Comparison of ENCODE assay signal across 18 cellular contexts in genomic region chr1:183210678-183211077, GRCh38. TPM values are rescaled to one million over a fixed set of nuclear protein-coding genes. Genes with fewer than 3 reads are reported as not detected.
DNase-seq lines count a peak whose midpoint lies in the region; FAIRE-seq and TF ChIP-seq lines count a peak whose summit lies in the region.
"Had no signal": no experiment of that assay in that cellular context is flagged by ENCODE, and none has a peak within 500 bp of the region (broad histone marks: within the 10 kb centered on the region; RNA-seq: fewer than 3 reads in every experiment).

No MANE protein-coding gene starts in this region.

- TF ChIP-seq EP300 in stomach (IDR thresholded peaks at IDR 0.05): no peak

- H3K4me3 Mint-ChIP-seq in HFFc6 (no peak overlapping the region), glutamatergic neuron (ENCODE audit: unreplicated experiment) (peak overlapping the region; percentile 63), chondrocyte (ENCODE audit: unreplicated experiment) (no peak overlapping the region)
- H3K4me3 Mint-ChIP-seq: CD14-positive monocyte had no signal

- TF ChIP-seq POLR2A in stomach (IDR thresholded peaks at IDR 0.05): no peak

- no peaks in the 10 kb centered on the region for H3K36me3 ChIP-seq in stomach
- H3K36me3 ChIP-seq: BE2C had no signal

- no peaks in the 10 kb centered on the region for H3K4me1 ChIP-seq in stomach
- H3K4me1 ChIP-seq: BE2C had no signal

- no peak overlapping the region for H3K4me3 ChIP-seq in stomach
- H3K4me3 ChIP-seq: SK-N-MC had no signal

- TF ChIP-seq CTCF in D721Med (IDR thresholded peaks at IDR 0.05; ENCODE audit: insufficient read depth, missing control alignments) (no peak), HFFc6 (IDR thresholded peaks at IDR 0.05) (no peak), glutamatergic neuron (IDR thresholded peaks at IDR 0.05; ENCODE audit: partially characterized antibody, unreplicated experiment) (no peak), stomach (IDR thresholded peaks at IDR 0.05) (no peak), chondrocyte (IDR thresholded peaks at IDR 0.05) (no peak)

- no peaks in the 10 kb centered on the region for H3K9me3 ChIP-seq in stomach
- H3K9me3 ChIP-seq: BE2C had no signal

- peak overlapping the region; percentile 80; the same call in 1 of the 2 replicates for H3K27ac Mint-ChIP-seq in HFFc6
- peak overlapping the region; percentile 82 for H3K27ac Mint-ChIP-seq in glutamatergic neuron (ENCODE audit: unreplicated experiment)
- H3K27ac Mint-ChIP-seq in chondrocyte (ENCODE audit: unreplicated experiment): no peak overlapping the region

- no peaks in the 10 kb centered on the region for H3K9me3 Mint-ChIP-seq in HFFc6
- H3K9me3 Mint-ChIP-seq in glutamatergic neuron (ENCODE audit: unreplicated experiment): peaks cover 26% of the 10 kb centered on the region
- no peaks in the 10 kb centered on the region for H3K9me3 Mint-ChIP-seq in chondrocyte (ENCODE audit: low read depth)

- H3K27me3 Mint-ChIP-seq in HFFc6 (ENCODE audit: insufficient read depth): no peaks in the 10 kb centered on the region; the same call in 1 of the 2 replicates
- H3K27me3 Mint-ChIP-seq in glutamatergic neuron (ENCODE audit: unreplicated experiment): peaks cover 20% of the 10 kb centered on the region
- no peaks in the 10 kb centered on the region for H3K27me3 Mint-ChIP-seq in chondrocyte (ENCODE audit: low read depth)

- H3K4me1 Mint-ChIP-seq in HFFc6 (ENCODE audit: low read depth) (peaks cover 59% of the 10 kb centered on the region), glutamatergic neuron (ENCODE audit: low read depth, unreplicated experiment) (peaks cover 57% of the 10 kb centered on the region), chondrocyte (ENCODE audit: low read depth) (peaks cover 8% of the 10 kb centered on the region)

- no peaks in the 10 kb centered on the region for H3K27me3 ChIP-seq in stomach
- H3K27me3 ChIP-seq: BE2C had no signal

- no peak overlapping the region for H3K27ac ChIP-seq in stomach
- H3K27ac ChIP-seq: SK-N-MC had no signal

- no peaks in the 10 kb centered on the region; the same call in 1 of the 2 replicates for H3K36me3 Mint-ChIP-seq in HFFc6 (ENCODE audit: low read depth)
- no peaks in the 10 kb centered on the region for H3K36me3 Mint-ChIP-seq in glutamatergic neuron (ENCODE audit: unreplicated experiment)
- H3K36me3 Mint-ChIP-seq in chondrocyte (ENCODE audit: low read depth): no peaks in the 10 kb centered on the region
- H3K36me3 Mint-ChIP-seq: CD14-positive monocyte had no signal

- intact Hi-C loops in stomach (cut with DNase I; ENCODE audit: low total_unique reads): no loop called here

- peak; percentile 6 for FAIRE-seq in D721Med (lab: Jason Lieb, UNC)

- DNase-seq in D721Med (ENCODE audit: insufficient read length, low spot score) (no peak), HFFc6 (no peak), NCI-H2171 treated with DMSO at 0.1 percent for 48 hours (lab: John Stamatoyannopoulos, UW) (peak; percentile 70), glutamatergic neuron (no peak), stomach (no peak), ureter (ENCODE audit: low spot score) (no peak), chondrocyte (ENCODE audit: low spot score) (no peak)
- no peak for DNase-seq in activated CD8-positive, alpha-beta memory T cell treated with anti-CD3 and anti-CD28 coated beads for 24 hours
- DNase-seq: BE2C, Calu3, NCI-H1092 treated with DMSO at 0.1 percent for 48 hours, NCI-H1436, NCI-H1930, NCI-H345, NCI-H748 treated with DMSO at 0.1 percent for 48 hours, SIG-M5 had no signal

RNA-seq across cellular contexts. Expression of gene LAMC2, which starts 24.6 kb away (rescaled TPM):
- 1 to 10 TPM; 1.5 to 2.3 (median 1.7) TPM for total RNA-seq in HFFc6 (2021; fragmentation: NEBNext Ultra II Directional; extraction: Animal tissue kit (Norgen Biotek cat#: 25700))
- total RNA-seq in glutamatergic neuron (ENCODE audit: unreplicated experiment) (2.8 TPM), stomach (10 to 100 TPM in 4 of 5 donors, 1 to 10 TPM in 1; 5.3 to 21.3 (median 12.7) TPM), ureter (14.5 TPM), chondrocyte (13.8 to 20.1 TPM (median 14.5 TPM) in 3 replicates)
- 10 to 100 TPM in 1 of 3 donors, 1 to 10 TPM in 2; 2.0 to 18.7 (median 4.3) TPM for polyA plus RNA-seq in stomach
- polyA plus RNA-seq: CD14-positive monocyte had no signal
